In genomic region chr13:113562085-113562749, GRCh38 we compare ENCODE assay signal across 1 cellular context.
TF ChIP-seq lines count a peak whose summit lies in the region.

No MANE protein-coding gene starts in this region.

TF ChIP-seq in IMR-90, 13 proteins besides CTCF, POLR2A, EP300 and RAD21 (continued from another document):
- TF ChIP-seq, protein P1, sequence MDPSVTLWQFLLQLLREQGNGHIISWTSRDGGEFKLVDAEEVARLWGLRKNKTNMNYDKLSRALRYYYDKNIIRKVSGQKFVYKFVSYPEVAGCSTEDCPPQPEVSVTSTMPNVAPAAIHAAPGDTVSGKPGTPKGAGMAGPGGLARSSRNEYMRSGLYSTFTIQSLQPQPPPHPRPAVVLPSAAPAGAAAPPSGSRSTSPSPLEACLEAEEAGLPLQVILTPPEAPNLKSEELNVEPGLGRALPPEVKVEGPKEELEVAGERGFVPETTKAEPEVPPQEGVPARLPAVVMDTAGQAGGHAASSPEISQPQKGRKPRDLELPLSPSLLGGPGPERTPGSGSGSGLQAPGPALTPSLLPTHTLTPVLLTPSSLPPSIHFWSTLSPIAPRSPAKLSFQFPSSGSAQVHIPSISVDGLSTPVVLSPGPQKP (IDR thresholded peaks at IDR 0.05; ENCODE audit: borderline replicate concordance, low read depth, low read length): no peak
